In the genomic region with DNA sequence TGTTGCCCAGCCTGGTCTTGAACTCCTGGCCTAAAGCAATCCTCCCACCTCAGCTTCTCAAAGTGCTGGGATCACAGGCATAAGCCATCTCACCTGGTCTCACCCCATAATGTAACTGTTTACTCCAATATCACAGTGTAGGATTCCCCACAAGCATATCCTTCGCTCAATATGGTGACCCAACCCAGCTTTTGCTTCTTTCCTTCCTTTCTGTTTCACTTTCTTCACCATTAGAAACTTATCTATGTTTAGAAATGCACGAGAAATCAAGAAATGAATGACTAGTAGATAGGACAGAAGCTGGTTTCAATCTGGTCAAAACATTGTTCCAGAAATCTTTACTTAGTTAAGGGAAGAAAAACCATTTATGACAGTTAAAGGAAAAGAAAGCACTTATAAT, we compare ENCODE assay signal across 8 cellular contexts. TPM values are rescaled to one million over a fixed set of nuclear protein-coding genes. Genes with fewer than 3 reads are reported as not detected.
DNase-seq lines count a peak whose midpoint lies in the region; ATAC-seq and TF ChIP-seq lines count a peak whose summit lies in the region.

No MANE protein-coding gene starts in this region.

- ATAC-seq in HG03060 (IDR thresholded peaks at IDR 0.05; ENCODE audit: low read depth, unreplicated experiment) = peak; percentile 44
- ATAC-seq in stimulated activated effector memory CD8-positive, alpha-beta T cell treated with anti-CD3 and anti-CD28 coated beads, Interleukin-12 subunit alpha, Interleukin-12 subunit beta, amount 100 ng/mL, for 72 hours = peak; percentile 52

- H3K9me3 Mint-ChIP-seq in activated T-cell treated with anti-CD3 and anti-CD28 coated beads, Interleukin-2, amount 50 U/mL, for 24 hours = no peaks in the 10 kb centered on the region
- H3K9me3 Mint-ChIP-seq in activated CD4-positive, alpha-beta memory T cell treated with anti-CD3 and anti-CD28 coated beads, Interleukin-2, amount 10 ng/mL, durations not matched to agents 7 days and 5 days = no peaks in the 10 kb centered on the region
- no peaks in the 10 kb centered on the region for H3K9me3 Mint-ChIP-seq in stimulated activated effector memory CD8-positive, alpha-beta T cell treated with anti-CD3 and anti-CD28 coated beads, Interleukin-12 subunit alpha, Interleukin-12 subunit beta, amount 100 ng/mL, for 72 hours
- H3K9me3 Mint-ChIP-seq in endothelial cell (ENCODE audit: unreplicated experiment) = no peaks in the 10 kb centered on the region

- no peak for TF ChIP-seq CTCF in endothelial cell (IDR thresholded peaks at IDR 0.05; ENCODE audit: unreplicated experiment)

- POLR2A ChIA-PET in activated CD4-positive, alpha-beta memory T cell treated with anti-CD3 and anti-CD28 coated beads, Interleukin-2, amount 10 ng/mL, durations not matched to agents 7 days and 5 days (lab: Charles Lee) = interaction anchor here (0.8 to 2.5 kb wide), 10 partner anchors 14 to 356 kb away, joined by 3 to 14 read pairs (median 5); a partner anchor contains a TSS

- peaks cover 15% of the 10 kb centered on the region for H3K4me1 ChIP-seq in HAP-1

- CTCF ChIA-PET in activated CD4-positive, alpha-beta memory T cell treated with anti-CD3 and anti-CD28 coated beads, Interleukin-2, amount 10 ng/mL, durations not matched to agents 7 days and 5 days (lab: Charles Lee) = interaction anchor here (0.9 to 1.4 kb wide), 6 partner anchors 9 to 356 kb away, joined by 3 to 4 read pairs (median 3); a partner anchor contains a TSS

- in situ Hi-C loops in HAP-1 (cut with MboI; ENCODE audit: low sequenced_read_pairs) = no loop called here

- no peaks in the 10 kb centered on the region for H3K9me3 ChIP-seq in HAP-1

- no peak for DNase-seq in activated T-cell treated with anti-CD3 and anti-CD28 coated beads, Interleukin-2, amount 50 U/mL, for 24 hours
- DNase-seq in activated T-cell treated with anti-CD3 and anti-CD28 coated beads, Interleukin-2, amount 50 U/mL, for 48 hours = no peak
- no peak for DNase-seq in activated CD4-positive, alpha-beta memory T cell treated with anti-CD3 and anti-CD28 coated beads, Interleukin-2, amount 10 ng/mL, durations not matched to agents 7 days and 5 days
- no peak for DNase-seq in stimulated activated effector memory CD8-positive, alpha-beta T cell treated with anti-CD3 and anti-CD28 coated beads, Interleukin-12 subunit alpha, Interleukin-12 subunit beta, amount 100 ng/mL, for 72 hours (ENCODE audit: low spot score in 2 of 2)
- DNase-seq in endothelial cell (ENCODE audit: low spot score) (no peak), putamen (ENCODE audit: low spot score) (no peak), HAP-1 (ENCODE audit: low spot score in 2 of 2) (no peak)

- H3K27me3 Mint-ChIP-seq in activated T-cell treated with anti-CD3 and anti-CD28 coated beads, Interleukin-2, amount 50 U/mL, for 24 hours = no peaks in the 10 kb centered on the region
- no peaks in the 10 kb centered on the region for H3K27me3 Mint-ChIP-seq in activated CD4-positive, alpha-beta memory T cell treated with anti-CD3 and anti-CD28 coated beads, Interleukin-2, amount 10 ng/mL, durations not matched to agents 7 days and 5 days
- no peaks in the 10 kb centered on the region for H3K27me3 Mint-ChIP-seq in endothelial cell (ENCODE audit: unreplicated experiment)

- no peaks in the 10 kb centered on the region for H3K27me3 ChIP-seq in HAP-1 (ENCODE audit: low read depth)

- H3K36me3 ChIP-seq in HAP-1 (replicated peaks) = no peaks in the 10 kb centered on the region

- peaks cover 62% of the 10 kb centered on the region for H3K4me1 Mint-ChIP-seq in activated T-cell treated with anti-CD3 and anti-CD28 coated beads, Interleukin-2, amount 50 U/mL, for 24 hours (ENCODE audit: low read depth)
- peaks cover 46% of the 10 kb centered on the region for H3K4me1 Mint-ChIP-seq in activated CD4-positive, alpha-beta memory T cell treated with anti-CD3 and anti-CD28 coated beads, Interleukin-2, amount 10 ng/mL, durations not matched to agents 7 days and 5 days
- peaks cover 40% of the 10 kb centered on the region for H3K4me1 Mint-ChIP-seq in stimulated activated effector memory CD8-positive, alpha-beta T cell treated with anti-CD3 and anti-CD28 coated beads, Interleukin-12 subunit alpha, Interleukin-12 subunit beta, amount 100 ng/mL, for 72 hours
- H3K4me1 Mint-ChIP-seq in endothelial cell (ENCODE audit: unreplicated experiment) = peaks cover 6% of the 10 kb centered on the region

- no peaks in the 10 kb centered on the region for H3K36me3 Mint-ChIP-seq in activated T-cell treated with anti-CD3 and anti-CD28 coated beads, Interleukin-2, amount 50 U/mL, for 24 hours (ENCODE audit: low read depth)
- peaks cover 3% of the 10 kb centered on the region for H3K36me3 Mint-ChIP-seq in activated CD4-positive, alpha-beta memory T cell treated with anti-CD3 and anti-CD28 coated beads, Interleukin-2, amount 10 ng/mL, durations not matched to agents 7 days and 5 days (ENCODE audit: low read depth)
- no peaks in the 10 kb centered on the region for H3K36me3 Mint-ChIP-seq in stimulated activated effector memory CD8-positive, alpha-beta T cell treated with anti-CD3 and anti-CD28 coated beads, Interleukin-12 subunit alpha, Interleukin-12 subunit beta, amount 100 ng/mL, for 72 hours
- no peaks in the 10 kb centered on the region for H3K36me3 Mint-ChIP-seq in endothelial cell (ENCODE audit: low read depth, unreplicated experiment)

- H3K4me3 Mint-ChIP-seq in activated T-cell treated with anti-CD3 and anti-CD28 coated beads, Interleukin-2, amount 50 U/mL, for 24 hours = peak overlapping the region; percentile 55
- peak overlapping the region; percentile 63 for H3K4me3 Mint-ChIP-seq in activated CD4-positive, alpha-beta memory T cell treated with anti-CD3 and anti-CD28 coated beads, Interleukin-2, amount 10 ng/mL, durations not matched to agents 7 days and 5 days
- peak overlapping the region; percentile 43 for H3K4me3 Mint-ChIP-seq in stimulated activated effector memory CD8-positive, alpha-beta T cell treated with anti-CD3 and anti-CD28 coated beads, Interleukin-12 subunit alpha, Interleukin-12 subunit beta, amount 100 ng/mL, for 72 hours
- H3K4me3 Mint-ChIP-seq in endothelial cell (ENCODE audit: unreplicated experiment) = no peak overlapping the region

- H3K27ac Mint-ChIP-seq in activated T-cell treated with anti-CD3 and anti-CD28 coated beads, Interleukin-2, amount 50 U/mL, for 24 hours = peak overlapping the region; percentile 80
- H3K27ac Mint-ChIP-seq in activated CD4-positive, alpha-beta memory T cell treated with anti-CD3 and anti-CD28 coated beads, Interleukin-2, amount 10 ng/mL, durations not matched to agents 7 days and 5 days = peak overlapping the region; percentile 82
- peak overlapping the region; percentile 20 for H3K27ac Mint-ChIP-seq in stimulated activated effector memory CD8-positive, alpha-beta T cell treated with anti-CD3 and anti-CD28 coated beads, Interleukin-12 subunit alpha, Interleukin-12 subunit beta, amount 100 ng/mL, for 72 hours
- H3K27ac Mint-ChIP-seq in endothelial cell (ENCODE audit: unreplicated experiment) = no peak overlapping the region

- no peak overlapping the region for H3K4me3 ChIP-seq in HAP-1

RNA-seq across cellular contexts. Expression of a gene that starts 18.9 kb away (rescaled TPM):
- total RNA-seq in activated CD4-positive, alpha-beta memory T cell treated with anti-CD3 and anti-CD28 coated beads, Interleukin-2, amount 10 ng/mL, durations not matched to agents 7 days and 5 days = 10 to 100 TPM; 21.8 to 22.6 TPM
- 21.8 TPM for total RNA-seq in endothelial cell (ENCODE audit: unreplicated experiment)
